ENCODE assay signal across 7 cellular contexts in genomic region chr20:2220298-2220697, GRCh38.
"Had no signal": no experiment of that assay in that cellular context is flagged by ENCODE, and none has a peak within 500 bp of the region (broad histone marks: within the 10 kb centered on the region; RNA-seq: fewer than 3 reads in every experiment).

No MANE protein-coding gene starts in this region.

- H3K4me3 ChIP-seq: K562 had no signal

- H3K27me3 Mint-ChIP-seq: IgD-negative memory B cell had no signal

- H3K27ac ChIP-seq: HL-60 had no signal

- H3K4me3 Mint-ChIP-seq: IgD-negative memory B cell had no signal

- H3K36me3 Mint-ChIP-seq: IgD-negative memory B cell had no signal

- ATAC-seq: HepG2, K562 had no signal

- DNase-seq: IMR-90, KBM-7, KG1 had no signal
